In the genomic region with DNA sequence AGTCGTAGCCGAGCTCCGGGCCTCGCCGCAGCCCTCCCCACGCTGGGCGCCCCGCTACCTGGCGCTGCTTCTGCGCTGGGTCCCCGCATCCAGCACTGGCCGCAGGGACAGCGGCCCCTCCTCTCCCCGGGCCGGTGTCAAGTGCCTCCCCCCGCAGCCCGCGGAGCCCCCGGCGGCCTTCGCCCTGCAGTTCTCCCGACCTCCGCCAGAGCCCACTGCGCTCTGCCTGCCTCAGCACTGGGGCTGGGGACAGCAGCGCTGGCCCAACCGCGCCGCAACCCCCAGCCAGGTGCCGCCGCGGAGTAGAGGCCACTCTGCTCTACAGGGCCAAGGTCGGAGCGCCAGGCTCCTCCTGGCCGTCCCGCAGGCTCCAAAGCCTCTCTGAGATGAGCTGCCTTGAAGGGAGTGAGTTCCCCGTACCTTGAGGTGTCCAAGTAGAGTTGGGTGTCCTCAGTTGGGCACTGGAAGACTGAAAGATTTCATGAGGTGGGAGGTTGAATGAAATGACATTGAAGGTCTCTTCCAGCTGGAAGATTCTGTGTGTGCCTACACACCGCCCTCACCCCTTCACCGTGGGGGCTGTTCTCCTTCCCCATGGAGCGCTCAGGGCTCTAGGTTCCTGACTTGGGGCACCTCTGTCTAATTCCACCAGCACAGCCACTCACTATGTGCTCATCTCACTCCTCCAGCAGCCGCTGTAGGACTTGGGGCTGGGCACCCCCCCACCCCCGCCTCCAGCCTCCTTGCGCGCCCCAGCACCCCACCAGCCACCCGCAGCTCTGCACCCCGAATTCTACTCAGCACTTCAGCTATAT, we compare ENCODE assay signal across 8 cellular contexts. TPM values are rescaled to one million over a fixed set of nuclear protein-coding genes. Genes with fewer than 3 reads are reported as not detected.
DNase-seq lines count a peak whose midpoint lies in the region; ATAC-seq and TF ChIP-seq lines count a peak whose summit lies in the region.

No MANE protein-coding gene starts in this region.

- peak; percentile 95 for TF ChIP-seq CTCF in coronary artery (IDR thresholded peaks at IDR 0.05)

- H3K9me3 Mint-ChIP-seq in activated CD4-positive, alpha-beta T cell treated with anti-CD3 and anti-CD28 coated beads, Interleukin-2, amount 10 ng/mL, durations not matched to agents 24 days and 14 days = no peaks in the 10 kb centered on the region

- peak overlapping the region; percentile 87 for H3K4me3 Mint-ChIP-seq in activated CD4-positive, alpha-beta T cell treated with anti-CD3 and anti-CD28 coated beads, Interleukin-2, amount 10 ng/mL, durations not matched to agents 24 days and 14 days

- H3K4me1 Mint-ChIP-seq in activated CD4-positive, alpha-beta T cell treated with anti-CD3 and anti-CD28 coated beads, Interleukin-2, amount 10 ng/mL, durations not matched to agents 24 days and 14 days = peaks cover 32% of the 10 kb centered on the region

- H3K4me3 ChIP-seq in coronary artery = peak overlapping the region; percentile 99

- H3K36me3 Mint-ChIP-seq in activated CD4-positive, alpha-beta T cell treated with anti-CD3 and anti-CD28 coated beads, Interleukin-2, amount 10 ng/mL, durations not matched to agents 24 days and 14 days (ENCODE audit: low read depth) = peaks cover 7% of the 10 kb centered on the region

- H3K27ac Mint-ChIP-seq in activated CD4-positive, alpha-beta T cell treated with anti-CD3 and anti-CD28 coated beads, Interleukin-2, amount 10 ng/mL, durations not matched to agents 24 days and 14 days = peak overlapping the region; percentile 92

- H3K27me3 Mint-ChIP-seq in activated CD4-positive, alpha-beta T cell treated with anti-CD3 and anti-CD28 coated beads, Interleukin-2, amount 10 ng/mL, durations not matched to agents 24 days and 14 days = no peaks in the 10 kb centered on the region

- intact Hi-C loops in activated CD4-positive, alpha-beta T cell treated with anti-CD3 and anti-CD28 coated beads, Interleukin-2, amount 10 ng/mL, durations not matched to agents 24 days and 14 days (cut with micrococcal nuclease) = loop anchor here (1.0 to 5.0 kb wide), 7 partner anchors 20 to 225 kb away; no protein-coding TSS in a partner anchor
- intact Hi-C loops in left colon (cut with DNase I, micrococcal nuclease) = no loop called here

- peak; percentile 94 for DNase-seq in AG08396 (ENCODE audit: low spot score)
- peak; percentile 57 for DNase-seq in NCI-H345 treated with DMSO at 0.1 percent for 48 hours (lab: John Stamatoyannopoulos, UW; ENCODE audit: unreplicated experiment)
- DNase-seq in activated CD4-positive, alpha-beta T cell treated with anti-CD3 and anti-CD28 coated beads, Interleukin-2, amount 10 ng/mL, durations not matched to agents 24 days and 14 days = peak; percentile 95
- DNase-seq in coronary artery (ENCODE audit: low spot score) = peak; percentile 88
- peak; percentile 81 to 83 for DNase-seq in left colon
- DNase-seq in stimulated activated CD4-positive, alpha-beta T cell treated with anti-CD3 and anti-CD28 coated beads, Interleukin-1b, Interleukin-23, amount 100 ng/mL, for 24 hours (ENCODE audit: low read depth in 4 of 4, low spot score in 1 of 4) = peak in 3 of 4 experiments; percentile 51 to 73 (median 61)

- peak overlapping the region; percentile 70 to 97 for H3K27ac ChIP-seq in coronary artery

- ATAC-seq in GM18907 (IDR thresholded peaks at IDR 0.05; ENCODE audit: unreplicated experiment) = peak; percentile 79
- peak; percentile 74 for ATAC-seq in HG03135 (IDR thresholded peaks at IDR 0.05; ENCODE audit: unreplicated experiment)
- ATAC-seq in left colon = peak; percentile 81

RNA-seq across cellular contexts. Expression of a gene that starts 0.9 kb away (rescaled TPM):
- 97.4 and 102 TPM in 2 replicates for total RNA-seq in activated CD4-positive, alpha-beta T cell treated with anti-CD3 and anti-CD28 coated beads, Interleukin-2, amount 10 ng/mL, durations not matched to agents 24 days and 14 days
- 10 to 100 TPM; 27.3 to 27.8 TPM for total RNA-seq in left colon

Comparison
In these comparisons a context has a peak if more than half of its experiments do, and no peak if none do; other contexts are left out.
1. Peak in every context shown above with its lines: DNase-seq, ATAC-seq, H3K4me3 ChIP-seq and H3K27ac ChIP-seq.